1 cellular context compared by ENCODE assay signal in the genomic region with DNA sequence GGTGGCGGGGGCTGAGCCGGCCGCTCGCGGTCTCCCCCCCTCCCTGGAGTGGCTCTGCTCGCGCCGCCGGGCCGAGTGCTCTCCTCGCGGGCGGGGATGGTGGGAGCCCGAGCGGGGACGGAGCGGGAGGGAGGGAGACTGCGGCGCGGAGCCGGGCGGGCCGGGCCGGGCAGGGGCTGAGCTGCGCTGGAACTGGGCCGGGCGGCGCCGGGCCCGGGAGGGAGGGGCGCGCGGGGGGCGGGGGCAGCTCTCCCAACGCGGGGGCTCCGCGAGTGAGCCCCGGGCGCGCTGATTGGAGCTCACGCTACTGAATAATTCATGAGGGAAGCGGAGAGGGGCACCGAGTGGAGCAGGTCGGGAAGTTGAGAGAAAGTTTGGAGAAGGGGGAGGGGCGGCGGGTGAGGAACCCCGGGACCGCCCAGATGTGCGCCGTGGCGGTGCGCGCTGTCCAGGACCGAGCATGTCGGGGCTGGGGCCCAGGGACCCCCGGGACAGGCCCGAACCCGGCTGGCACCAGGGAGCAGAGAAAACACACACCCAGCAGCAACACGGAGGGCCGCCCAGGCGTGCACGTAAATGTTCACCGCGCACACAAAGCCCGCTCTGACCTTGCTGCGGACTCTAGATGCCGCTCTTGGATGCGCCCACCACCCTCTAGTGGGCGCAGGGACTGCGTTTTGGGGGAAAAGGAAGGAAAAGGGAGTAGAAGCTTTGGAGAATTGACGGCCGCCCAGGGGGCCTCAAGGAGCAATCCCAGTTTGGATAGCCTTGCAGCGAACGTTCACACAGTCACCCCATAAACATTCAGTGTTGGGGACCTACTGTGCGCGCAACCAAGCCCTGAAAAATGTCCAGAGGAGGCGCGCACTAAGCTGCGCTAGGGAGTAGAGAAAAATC.
TF ChIP-seq lines count a peak whose summit lies in the region.

TSS of gene EPHB4 (minus strand) at position 194 of the 897 bp plus-strand sequence. CDS start 493 bp downstream, outside the sequence.

TF ChIP-seq in HEK293, 187 proteins besides CTCF, POLR2A, EP300 and RAD21 (continued from another document and continues in another):
- TF ChIP-seq ATF2 (tag by site-specific recombination; IDR thresholded peaks at IDR 0.05; ENCODE audit: low read depth) (no peak), ZBTB17 (tag by site-specific recombination; IDR thresholded peaks at IDR 0.05) (peak; percentile 71), ZXDB (tag by site-specific recombination; IDR thresholded peaks at IDR 0.05) (peak; percentile 79), ZNF335 (tag by site-specific recombination; conservative IDR thresholded peaks at IDR 0.05) (peak; percentile 90), ZNF394 (tag by site-specific recombination; IDR thresholded peaks at IDR 0.05; ENCODE audit: borderline replicate concordance) (no peak), ZNF837 (tag by site-specific recombination; IDR thresholded peaks at IDR 0.05) (no peak), OVOL3 (tag by site-specific recombination; IDR thresholded peaks at IDR 0.05) (0 out of 2 replicates have a peak, but pooled peaks have one; percentile 26), ZNF548 (tag by site-specific recombination; IDR thresholded peaks at IDR 0.05) (no peak), ZNF404 (tag by site-specific recombination; IDR thresholded peaks at IDR 0.05) (no peak), ZNF184 (tag by site-specific recombination; IDR thresholded peaks at IDR 0.05) (no peak), ZNF521 (tag by site-specific recombination; IDR thresholded peaks at IDR 0.05) (no peak), ZBTB49 (tag by site-specific recombination; IDR thresholded peaks at IDR 0.05; ENCODE audit: low read depth) (no peak), ZNF501 (tag by site-specific recombination; IDR thresholded peaks at IDR 0.05) (peak; percentile 72; the same call in 1 of the 2 replicates), ZNF510 (tag by site-specific recombination; IDR thresholded peaks at IDR 0.05; ENCODE audit: insufficient replicate concordance) (no peak), MYNN (tag by site-specific recombination; IDR thresholded peaks at IDR 0.05; ENCODE audit: borderline replicate concordance) (no peak), ZNF202 (tag by site-specific recombination; IDR thresholded peaks at IDR 0.05; ENCODE audit: borderline replicate concordance) (no peak), ZNF571 (tag by site-specific recombination; IDR thresholded peaks at IDR 0.05) (no peak), ZNF280C (tag by site-specific recombination; IDR thresholded peaks at IDR 0.05) (no peak), ZNF747 (tag by site-specific recombination; IDR thresholded peaks at IDR 0.05) (no peak), PRDM2 (tag by site-specific recombination; IDR thresholded peaks at IDR 0.05; ENCODE audit: borderline replicate concordance) (no peak), ZNF416 (tag by site-specific recombination; IDR thresholded peaks at IDR 0.05) (no peak), KLF16 (tag by site-specific recombination; IDR thresholded peaks at IDR 0.05) (peak; percentile 69), KLF17 (tag by site-specific recombination; IDR thresholded peaks at IDR 0.05) (peak; percentile 73; the same call in 1 of the 2 replicates)
- TF ChIP-seq, protein P1, sequence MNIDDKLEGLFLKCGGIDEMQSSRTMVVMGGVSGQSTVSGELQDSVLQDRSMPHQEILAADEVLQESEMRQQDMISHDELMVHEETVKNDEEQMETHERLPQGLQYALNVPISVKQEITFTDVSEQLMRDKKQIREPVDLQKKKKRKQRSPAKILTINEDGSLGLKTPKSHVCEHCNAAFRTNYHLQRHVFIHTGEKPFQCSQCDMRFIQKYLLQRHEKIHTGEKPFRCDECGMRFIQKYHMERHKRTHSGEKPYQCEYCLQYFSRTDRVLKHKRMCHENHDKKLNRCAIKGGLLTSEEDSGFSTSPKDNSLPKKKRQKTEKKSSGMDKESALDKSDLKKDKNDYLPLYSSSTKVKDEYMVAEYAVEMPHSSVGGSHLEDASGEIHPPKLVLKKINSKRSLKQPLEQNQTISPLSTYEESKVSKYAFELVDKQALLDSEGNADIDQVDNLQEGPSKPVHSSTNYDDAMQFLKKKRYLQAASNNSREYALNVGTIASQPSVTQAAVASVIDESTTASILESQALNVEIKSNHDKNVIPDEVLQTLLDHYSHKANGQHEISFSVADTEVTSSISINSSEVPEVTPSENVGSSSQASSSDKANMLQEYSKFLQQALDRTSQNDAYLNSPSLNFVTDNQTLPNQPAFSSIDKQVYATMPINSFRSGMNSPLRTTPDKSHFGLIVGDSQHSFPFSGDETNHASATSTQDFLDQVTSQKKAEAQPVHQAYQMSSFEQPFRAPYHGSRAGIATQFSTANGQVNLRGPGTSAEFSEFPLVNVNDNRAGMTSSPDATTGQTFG (tag by site-specific recombination; IDR thresholded peaks at IDR 0.05; ENCODE audit: borderline replicate concordance): no peak
- TF ChIP-seq, protein P2, sequence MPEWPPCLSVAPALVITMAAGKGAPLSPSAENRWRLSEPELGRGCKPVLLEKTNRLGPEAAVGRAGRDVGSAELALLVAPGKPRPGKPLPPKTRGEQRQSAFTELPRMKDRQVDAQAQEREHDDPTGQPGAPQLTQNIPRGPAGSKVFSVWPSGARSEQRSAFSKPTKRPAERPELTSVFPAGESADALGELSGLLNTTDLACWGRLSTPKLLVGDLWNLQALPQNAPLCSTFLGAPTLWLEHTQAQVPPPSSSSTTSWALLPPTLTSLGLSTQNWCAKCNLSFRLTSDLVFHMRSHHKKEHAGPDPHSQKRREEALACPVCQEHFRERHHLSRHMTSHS (tag by site-specific recombination; IDR thresholded peaks at IDR 0.05): no peak
- TF ChIP-seq, protein P3, sequence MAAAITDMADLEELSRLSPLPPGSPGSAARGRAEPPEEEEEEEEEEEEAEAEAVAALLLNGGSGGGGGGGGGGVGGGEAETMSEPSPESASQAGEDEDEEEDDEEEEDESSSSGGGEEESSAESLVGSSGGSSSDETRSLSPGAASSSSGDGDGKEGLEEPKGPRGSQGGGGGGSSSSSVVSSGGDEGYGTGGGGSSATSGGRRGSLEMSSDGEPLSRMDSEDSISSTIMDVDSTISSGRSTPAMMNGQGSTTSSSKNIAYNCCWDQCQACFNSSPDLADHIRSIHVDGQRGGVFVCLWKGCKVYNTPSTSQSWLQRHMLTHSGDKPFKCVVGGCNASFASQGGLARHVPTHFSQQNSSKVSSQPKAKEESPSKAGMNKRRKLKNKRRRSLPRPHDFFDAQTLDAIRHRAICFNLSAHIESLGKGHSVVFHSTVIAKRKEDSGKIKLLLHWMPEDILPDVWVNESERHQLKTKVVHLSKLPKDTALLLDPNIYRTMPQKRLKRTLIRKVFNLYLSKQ (tag by site-specific recombination; IDR thresholded peaks at IDR 0.05; ENCODE audit: borderline replicate concordance): no peak
- TF ChIP-seq, protein P4, sequence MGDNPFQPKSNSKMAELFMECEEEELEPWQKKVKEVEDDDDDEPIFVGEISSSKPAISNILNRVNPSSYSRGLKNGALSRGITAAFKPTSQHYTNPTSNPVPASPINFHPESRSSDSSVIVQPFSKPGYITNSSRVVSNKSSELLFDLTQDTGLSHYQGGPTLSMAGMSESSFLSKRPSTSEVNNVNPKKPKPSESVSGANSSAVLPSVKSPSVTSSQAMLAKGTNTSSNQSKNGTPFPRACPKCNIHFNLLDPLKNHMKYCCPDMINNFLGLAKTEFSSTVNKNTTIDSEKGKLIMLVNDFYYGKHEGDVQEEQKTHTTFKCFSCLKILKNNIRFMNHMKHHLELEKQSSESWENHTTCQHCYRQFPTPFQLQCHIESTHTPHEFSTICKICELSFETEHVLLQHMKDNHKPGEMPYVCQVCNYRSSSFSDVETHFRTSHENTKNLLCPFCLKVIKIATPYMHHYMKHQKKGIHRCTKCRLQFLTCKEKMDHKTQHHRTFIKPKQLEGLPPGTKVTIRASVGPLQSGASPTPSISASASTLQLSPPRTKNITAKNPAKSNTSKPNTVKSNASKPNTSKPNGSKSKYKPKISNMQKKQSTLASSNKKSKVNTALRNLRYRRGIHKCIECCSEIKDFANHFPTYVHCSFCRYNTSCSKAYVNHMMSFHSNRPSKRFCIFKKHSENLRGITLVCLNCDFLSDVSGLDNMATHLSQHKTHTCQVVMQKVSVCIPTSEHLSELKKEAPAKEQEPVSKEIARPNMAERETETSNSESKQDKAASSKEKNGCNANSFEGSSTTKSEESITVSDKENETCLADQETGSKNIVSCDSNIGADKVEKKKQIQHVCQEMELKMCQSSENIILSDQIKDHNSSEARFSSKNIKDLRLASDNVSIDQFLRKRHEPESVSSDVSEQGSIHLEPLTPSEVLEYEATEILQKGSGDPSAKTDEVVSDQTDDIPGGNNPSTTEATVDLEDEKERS (tag by site-specific recombination; IDR thresholded peaks at IDR 0.05): peak; percentile 7; the same call in 1 of the 2 replicates
